In genomic region chr10:68959695-68960524, GRCh38 we compare ENCODE assay signal across 13 cellular contexts. TPM values are rescaled to one million over a fixed set of nuclear protein-coding genes. Genes with fewer than 3 reads are reported as not detected.
A peak's percentile ranks its signal among the peaks of the same experiment; 100 is the strongest.
DNase-seq lines count a peak whose midpoint lies in the region; TF ChIP-seq lines count a peak whose summit lies in the region.
"Had no signal": no experiment of that assay in that cellular context is flagged by ENCODE, and none has a peak within 500 bp of the region (broad histone marks: within the 10 kb centered on the region; RNA-seq: fewer than 3 reads in every experiment).

No MANE protein-coding gene starts in this region.

- peaks cover 33% of the 10 kb centered on the region for H3K4me1 ChIP-seq in KMS-11 (ENCODE audit: low read depth, poor library complexity, severe bottlenecking)
- peaks cover 8% of the 10 kb centered on the region for H3K4me1 ChIP-seq in neural progenitor cell

- H3K9ac ChIP-seq in KMS-11, result no peak overlapping the region
- no peak overlapping the region for H3K9ac ChIP-seq in neural progenitor cell

- H3K9me3 Mint-ChIP-seq in activated CD4-positive, alpha-beta T cell treated with anti-CD3 and anti-CD28 coated beads, Interleukin-2, amount 10 ng/mL, durations not matched to agents 24 days and 14 days, result no peaks in the 10 kb centered on the region
- no peaks in the 10 kb centered on the region for H3K9me3 Mint-ChIP-seq in activated T-helper 2 cell treated with anti-CD3 and anti-CD28 coated beads, Interferon-gamma antibody, Interleukin-2, Interleukin-4, amounts not matched to agents 10 μg/mL and 5 μg/mL and 100 μg/mL, durations not matched to agents 14 hours and 24 hours and 36 hours
- H3K9me3 Mint-ChIP-seq in neural crest cell (no peaks in the 10 kb centered on the region), neural progenitor cell (no peaks in the 10 kb centered on the region)

- no peaks in the 10 kb centered on the region for H3K27me3 Mint-ChIP-seq in activated CD4-positive, alpha-beta T cell treated with anti-CD3 and anti-CD28 coated beads, Interleukin-2, amount 10 ng/mL, durations not matched to agents 24 days and 14 days
- no peaks in the 10 kb centered on the region for H3K27me3 Mint-ChIP-seq in activated T-helper 2 cell treated with anti-CD3 and anti-CD28 coated beads, Interferon-gamma antibody, Interleukin-2, Interleukin-4, amounts not matched to agents 10 μg/mL and 5 μg/mL and 100 μg/mL, durations not matched to agents 14 hours and 24 hours and 36 hours (ENCODE audit: low read depth)
- H3K27me3 Mint-ChIP-seq in neural crest cell (ENCODE audit: low read depth) (no peaks in the 10 kb centered on the region), neural progenitor cell (ENCODE audit: insufficient read depth, low read depth) (peaks cover 2% of the 10 kb centered on the region)

- no peak for TF ChIP-seq CTCF in KMS-11 (conservative IDR thresholded peaks at IDR 0.05; ENCODE audit: low read depth, low read length)
- no peak for TF ChIP-seq CTCF in neural crest cell (conservative IDR thresholded peaks at IDR 0.05)
- no peak for TF ChIP-seq CTCF in neural progenitor cell (IDR thresholded peaks at IDR 0.05)

- peak overlapping the region; percentile 75 for H3K27ac Mint-ChIP-seq in activated CD4-positive, alpha-beta T cell treated with anti-CD3 and anti-CD28 coated beads, Interleukin-2, amount 10 ng/mL, durations not matched to agents 24 days and 14 days
- H3K27ac Mint-ChIP-seq in activated T-helper 2 cell treated with anti-CD3 and anti-CD28 coated beads, Interferon-gamma antibody, Interleukin-2, Interleukin-4, amounts not matched to agents 10 μg/mL and 5 μg/mL and 100 μg/mL, durations not matched to agents 14 hours and 24 hours and 36 hours, result peak overlapping the region; percentile 67
- H3K27ac Mint-ChIP-seq in neural crest cell (ENCODE audit: unreplicated experiment) (peak overlapping the region; percentile 3), neural progenitor cell (no peak overlapping the region)

- no peaks in the 10 kb centered on the region for H3K27me3 ChIP-seq in KMS-11 (ENCODE audit: insufficient read depth, low read depth)
- no peaks in the 10 kb centered on the region for H3K27me3 ChIP-seq in neural progenitor cell
- H3K27me3 ChIP-seq: colonic mucosa, esophagus muscularis mucosa had no signal

- intact Hi-C loops in activated CD4-positive, alpha-beta T cell treated with anti-CD3 and anti-CD28 coated beads, Interleukin-2, amount 10 ng/mL, durations not matched to agents 24 days and 14 days (cut with micrococcal nuclease), result loop anchor here (2.0 kb wide), 1 partner anchor 17 kb away; no protein-coding TSS in a partner anchor
- intact Hi-C loops in activated T-helper 2 cell treated with anti-CD3 and anti-CD28 coated beads, Interferon-gamma antibody, Interleukin-2, Interleukin-4, amounts not matched to agents 10 μg/mL and 5 μg/mL and 100 μg/mL, durations not matched to agents 14 hours and 24 hours and 36 hours (cut with micrococcal nuclease), result no loop called here

- H3K4me1 Mint-ChIP-seq in activated CD4-positive, alpha-beta T cell treated with anti-CD3 and anti-CD28 coated beads, Interleukin-2, amount 10 ng/mL, durations not matched to agents 24 days and 14 days, result peaks cover 36% of the 10 kb centered on the region
- H3K4me1 Mint-ChIP-seq in activated T-helper 2 cell treated with anti-CD3 and anti-CD28 coated beads, Interferon-gamma antibody, Interleukin-2, Interleukin-4, amounts not matched to agents 10 μg/mL and 5 μg/mL and 100 μg/mL, durations not matched to agents 14 hours and 24 hours and 36 hours (ENCODE audit: low read depth), result peaks cover 29% of the 10 kb centered on the region
- H3K4me1 Mint-ChIP-seq in neural crest cell, result peaks cover 25% of the 10 kb centered on the region
- H3K4me1 Mint-ChIP-seq in neural progenitor cell, result peaks cover 11% of the 10 kb centered on the region

- H3K36me3 Mint-ChIP-seq in activated CD4-positive, alpha-beta T cell treated with anti-CD3 and anti-CD28 coated beads, Interleukin-2, amount 10 ng/mL, durations not matched to agents 24 days and 14 days (ENCODE audit: low read depth), result peaks cover 75% of the 10 kb centered on the region
- H3K36me3 Mint-ChIP-seq in activated T-helper 2 cell treated with anti-CD3 and anti-CD28 coated beads, Interferon-gamma antibody, Interleukin-2, Interleukin-4, amounts not matched to agents 10 μg/mL and 5 μg/mL and 100 μg/mL, durations not matched to agents 14 hours and 24 hours and 36 hours (ENCODE audit: low read depth), result peaks cover 79% of the 10 kb centered on the region
- H3K36me3 Mint-ChIP-seq in neural crest cell (ENCODE audit: low read depth) (peaks cover 9% of the 10 kb centered on the region), neural progenitor cell (peaks cover 10% of the 10 kb centered on the region)

- H3F3A ChIP-seq in neural progenitor cell (ENCODE audit: low read depth), result peaks cover 16% of the 10 kb centered on the region

- H3K36me3 ChIP-seq in KMS-11 (ENCODE audit: insufficient read depth) (peaks cover 21% of the 10 kb centered on the region; the same call in 1 of the 2 replicates), neural progenitor cell (peaks cover 28% of the 10 kb centered on the region)

- H4K20me1 ChIP-seq in KMS-11 (ENCODE audit: insufficient read depth), result peaks cover 50% of the 10 kb centered on the region
- H4K20me1 ChIP-seq in neural progenitor cell (ENCODE audit: low read depth), result peaks cover 38% of the 10 kb centered on the region

- H3K4me3 Mint-ChIP-seq in activated CD4-positive, alpha-beta T cell treated with anti-CD3 and anti-CD28 coated beads, Interleukin-2, amount 10 ng/mL, durations not matched to agents 24 days and 14 days, result peak overlapping the region; percentile 78
- peak overlapping the region; percentile 52 for H3K4me3 Mint-ChIP-seq in activated T-helper 2 cell treated with anti-CD3 and anti-CD28 coated beads, Interferon-gamma antibody, Interleukin-2, Interleukin-4, amounts not matched to agents 10 μg/mL and 5 μg/mL and 100 μg/mL, durations not matched to agents 14 hours and 24 hours and 36 hours (ENCODE audit: low read depth)
- H3K4me3 Mint-ChIP-seq in neural crest cell (no peak overlapping the region), neural progenitor cell (no peak overlapping the region)

- H3K27ac ChIP-seq in KMS-11, result no peak overlapping the region
- H3K27ac ChIP-seq in neural progenitor cell, result no peak overlapping the region
- H3K27ac ChIP-seq: colonic mucosa, esophagus muscularis mucosa had no signal

- H3K79me2 ChIP-seq in KMS-11 (ENCODE audit: insufficient read depth, low read depth), result peaks cover 88% of the 10 kb centered on the region
- H3K79me2 ChIP-seq in neural progenitor cell (ENCODE audit: low read depth), result peaks cover 71% of the 10 kb centered on the region

- H3K9me3 ChIP-seq in neural progenitor cell (ENCODE audit: low read depth), result no peaks in the 10 kb centered on the region
- H3K9me3 ChIP-seq: colonic mucosa, esophagus muscularis mucosa had no signal

- no peak overlapping the region for H3K4me3 ChIP-seq in KMS-11 (IDR thresholded peaks at IDR 0.05; ENCODE audit: insufficient read depth, low read depth, low read length)
- H3K4me3 ChIP-seq in neural progenitor cell, result no peak overlapping the region
- H3K4me3 ChIP-seq: colonic mucosa, esophagus muscularis mucosa had no signal

- H3K4me2 ChIP-seq in KMS-11, result peak overlapping the region; percentile 5; the same call in 1 of the 2 replicates
- H3K4me2 ChIP-seq in neural progenitor cell, result no peak overlapping the region

- DNase-seq in activated CD4-positive, alpha-beta T cell treated with anti-CD3 and anti-CD28 coated beads, Interleukin-2, amount 10 ng/mL, durations not matched to agents 24 days and 14 days, result peak; percentile 25
- no peak for DNase-seq in activated CD4-positive, alpha-beta T cell treated with anti-CD3 and anti-CD28 coated beads for 1 hour
- no peak for DNase-seq in activated T-helper 2 cell treated with anti-CD3 and anti-CD28 coated beads, Interferon-gamma antibody, Interleukin-2, Interleukin-4, amounts not matched to agents 10 μg/mL and 5 μg/mL and 100 μg/mL, durations not matched to agents 14 hours and 24 hours and 36 hours (ENCODE audit: low spot score)
- DNase-seq in neural crest cell (ENCODE audit: low read depth, low spot score) (no peak), neural progenitor cell (ENCODE audit: low spot score) (no peak), NCI-H1417 (lab: John Stamatoyannopoulos, UW) (no peak), NCI-H1105 treated with DMSO at 0.1 percent for 48 hours (lab: John Stamatoyannopoulos, UW) (no peak)
- DNase-seq: activated CD4-positive, CD25-positive, alpha-beta regulatory T cell treated with anti-CD3 and anti-CD28 coated beads, Interleukin-2, amount 50 U/mL, for 72 hours; colonic mucosa; hypothalamus; NCI-H1930 had no signal

- H2AFZ ChIP-seq in KMS-11 (ENCODE audit: low read depth) (no peak overlapping the region), neural progenitor cell (replicated peaks) (no peak overlapping the region)

RNA-seq across cellular contexts. Expression of gene DDX21, which starts 3.9 kb away (rescaled TPM):
- 284 and 286 TPM in 2 replicates for total RNA-seq in activated CD4-positive, alpha-beta T cell treated with anti-CD3 and anti-CD28 coated beads, Interleukin-2, amount 10 ng/mL, durations not matched to agents 24 days and 14 days
- total RNA-seq in activated T-helper 2 cell treated with anti-CD3 and anti-CD28 coated beads, Interferon-gamma antibody, Interleukin-2, Interleukin-4, amounts not matched to agents 10 μg/mL and 5 μg/mL and 100 μg/mL, durations not matched to agents 14 hours and 24 hours and 36 hours, result 205 and 210 TPM in 2 replicates
- total RNA-seq in neural crest cell, result 67.2 and 70.7 TPM in 2 replicates
- total RNA-seq in neural progenitor cell (ENCODE audit: low replicate concordance), result 51.2 and 69.9 TPM in 2 replicates

RNA-seq across cellular contexts. Expression of gene KIFBP, which starts 28.7 kb away (rescaled TPM):
- total RNA-seq in activated CD4-positive, alpha-beta T cell treated with anti-CD3 and anti-CD28 coated beads, Interleukin-2, amount 10 ng/mL, durations not matched to agents 24 days and 14 days, result 15.0 TPM in 2 replicates
- 16.7 and 17.1 TPM in 2 replicates for total RNA-seq in activated T-helper 2 cell treated with anti-CD3 and anti-CD28 coated beads, Interferon-gamma antibody, Interleukin-2, Interleukin-4, amounts not matched to agents 10 μg/mL and 5 μg/mL and 100 μg/mL, durations not matched to agents 14 hours and 24 hours and 36 hours
- 27.7 and 27.8 TPM in 2 replicates for total RNA-seq in neural crest cell
- 27.3 and 44.9 TPM in 2 replicates for total RNA-seq in neural progenitor cell (ENCODE audit: low replicate concordance)

RNA-seq across cellular contexts. Expression of gene DDX50, which starts 58.8 kb away (rescaled TPM):
- 60.2 and 63.0 TPM in 2 replicates for total RNA-seq in activated CD4-positive, alpha-beta T cell treated with anti-CD3 and anti-CD28 coated beads, Interleukin-2, amount 10 ng/mL, durations not matched to agents 24 days and 14 days
- total RNA-seq in activated T-helper 2 cell treated with anti-CD3 and anti-CD28 coated beads, Interferon-gamma antibody, Interleukin-2, Interleukin-4, amounts not matched to agents 10 μg/mL and 5 μg/mL and 100 μg/mL, durations not matched to agents 14 hours and 24 hours and 36 hours, result 57.0 and 63.4 TPM in 2 replicates
- total RNA-seq in neural crest cell, result 57.7 and 58.9 TPM in 2 replicates
- total RNA-seq in neural progenitor cell (ENCODE audit: low replicate concordance), result 75.2 and 110 TPM in 2 replicates

Comparison
In these comparisons a context has a peak if more than half of its experiments do, and no peak if none do; other contexts are left out.
1. H3K4me3 Mint-ChIP-seq: peak in activated CD4-positive, alpha-beta T cell treated with anti-CD3 and anti-CD28 coated beads, Interleukin-2, amount 10 ng/mL, durations not matched to agents 24 days and 14 days (single experiment) and activated T-helper 2 cell treated with anti-CD3 and anti-CD28 coated beads, Interferon-gamma antibody, Interleukin-2, Interleukin-4, amounts not matched to agents 10 μg/mL and 5 μg/mL and 100 μg/mL, durations not matched to agents 14 hours and 24 hours and 36 hours (single experiment); none in neural crest cell (single experiment) and neural progenitor cell (single experiment).